ENCODE assay signal across 8 cellular contexts in genomic region chr12:49367381-49368239, GRCh38. TPM values are rescaled to one million over a fixed set of nuclear protein-coding genes. Genes with fewer than 3 reads are reported as not detected.
DNase-seq lines count a peak whose midpoint lies in the region; ATAC-seq, FAIRE-seq and TF ChIP-seq lines count a peak whose summit lies in the region.

SPATS2 (plus strand) TSS chr12:49367462; CDS start chr12:49461013, 93,551 bp downstream.

- H3K4me1 ChIP-seq in ACC112 (ENCODE audit: control insufficient read depth, insufficient read depth, low read length, unreplicated experiment) (peaks cover 36% of the 10 kb centered on the region), OCI-LY3 (ENCODE audit: low read length) (peaks cover 28% of the 10 kb centered on the region), thyroid gland (peaks cover 6 to 9% of the 10 kb centered on the region in 2 donors)

- H3K4me3 ChIP-seq in ACC112 (ENCODE audit: low read depth, low read length) = peak within 1 kb of the TSS; percentile 90
- H3K4me3 ChIP-seq in OCI-LY3 (ENCODE audit: low read length) = peak within 1 kb of the TSS; percentile 87
- peak within 1 kb of the TSS; percentile 85 for H3K4me3 ChIP-seq in coronary artery
- peak within 1 kb of the TSS; percentile 26 to 79 (median 79) for H3K4me3 ChIP-seq in thyroid gland (replicated peaks in 1 of 3)

- peaks cover 22% of the 10 kb centered on the region; the same call in 1 of the 2 replicates for H4K20me1 ChIP-seq in OCI-LY3 (ENCODE audit: insufficient read depth, low read length)

- no peaks in the 10 kb centered on the region for H3K9me3 ChIP-seq in OCI-LY3 (ENCODE audit: insufficient read depth, low read length)
- no peaks in the 10 kb centered on the region for H3K9me3 ChIP-seq in thyroid gland

- peak within 1 kb of the TSS; percentile 88 for H3K27ac ChIP-seq in ACC112 (ENCODE audit: low read depth, low read length)
- H3K27ac ChIP-seq in OCI-LY3 (ENCODE audit: low read length) = peak within 1 kb of the TSS; percentile 83
- peak within 1 kb of the TSS; percentile 74 to 95 for H3K27ac ChIP-seq in coronary artery
- H3K27ac ChIP-seq in thyroid gland = peak within 1 kb of the TSS; percentile 63 to 97 (median 95)

- DNase-seq in GM12891 (ENCODE audit: insufficient read length, low spot score) (no peak), coronary artery (ENCODE audit: low spot score) (no peak), lung microvascular endothelial cell (ENCODE audit: low read depth in 2 of 2) (peak; percentile 64 to 70), thyroid gland (peak; percentile 95 to 96)

- TF ChIP-seq CTCF in OCI-LY3 (IDR thresholded peaks at IDR 0.05; ENCODE audit: low read depth, low read length) (no peak), coronary artery (IDR thresholded peaks at IDR 0.05) (no peak), thyroid gland (IDR thresholded peaks at IDR 0.05) (no peak)

- H2AFZ ChIP-seq in ACC112 (ENCODE audit: low read length, unreplicated experiment) = peak within 1 kb of the TSS; percentile 99
- peak within 1 kb of the TSS; percentile 83 for H2AFZ ChIP-seq in OCI-LY3 (ENCODE audit: low read depth, low read length)

- TF ChIP-seq POLR2A in GM12891 (IDR thresholded peaks at IDR 0.05; ENCODE audit: low read depth, low read length) = no peak
- no peak for TF ChIP-seq POLR2A in thyroid gland (IDR thresholded peaks at IDR 0.05)

- H3K27me3 ChIP-seq in ACC112 (ENCODE audit: insufficient read depth, low read length) (no peaks in the 10 kb centered on the region), OCI-LY3 (ENCODE audit: low read depth, low read length) (no peaks in the 10 kb centered on the region), thyroid gland (no peaks in the 10 kb centered on the region)

- peak within 1 kb of the TSS; percentile 91 for H3K4me2 ChIP-seq in OCI-LY3 (ENCODE audit: low read length)

- ATAC-seq in HG03457 (IDR thresholded peaks at IDR 0.05; ENCODE audit: unreplicated experiment) = no peak
- ATAC-seq in HG03571 (IDR thresholded peaks at IDR 0.05; ENCODE audit: unreplicated experiment) = no peak

- no peak for FAIRE-seq in GM12891 (lab: Jason Lieb, UNC)

- H3K79me2 ChIP-seq in ACC112 (ENCODE audit: control insufficient read depth, insufficient read depth, low read length, unreplicated experiment) (peaks cover 61% of the 10 kb centered on the region), OCI-LY3 (ENCODE audit: low read length) (peaks cover 53% of the 10 kb centered on the region)

- H3K9ac ChIP-seq in OCI-LY3 (ENCODE audit: low read length) = peak within 1 kb of the TSS; percentile 96

- intact Hi-C loops in thyroid gland (cut with DNase I) = loop anchor here (10.0 kb wide), 1 partner anchor 207 kb away; no protein-coding TSS in a partner anchor

- H3K36me3 ChIP-seq in ACC112 (ENCODE audit: insufficient read depth, low read length) (peaks cover 10% of the 10 kb centered on the region), OCI-LY3 (replicated peaks; ENCODE audit: low read depth, low read length) (no peaks in the 10 kb centered on the region), thyroid gland (no peaks in the 10 kb centered on the region)

- WGBS in thyroid gland, 2 donors = 1% methylated on average over 32 to 46 of the region's 52 CpGs

TF ChIP-seq in GM12891, 5 proteins besides CTCF, POLR2A, EP300 and RAD21:
- peak; percentile 65 for TF ChIP-seq POLR2AphosphoS5 (IDR thresholded peaks at IDR 0.05; ENCODE audit: low read depth, low read length)
- TF ChIP-seq SPI1 (IDR thresholded peaks at IDR 0.05; ENCODE audit: low read depth, low read length) = no peak

RNA-seq across cellular contexts. Expression of gene SPATS2, which starts in this region (rescaled TPM):
- 21.3 TPM for polyA plus RNA-seq in GM12891 (2012; ENCODE audit: low read depth, missing spikeins)
- total RNA-seq in lung microvascular endothelial cell (11.7 and 18.3 TPM in 2 replicates), thyroid gland (10 to 100 TPM; 24.7 to 37.8 (median 30.1) TPM)

Comparison
In these comparisons a context has a peak if more than half of its experiments do, and no peak if none do; other contexts are left out.
1. DNase-seq: peak in lung microvascular endothelial cell (2 of 2) and thyroid gland (2 of 2); none in GM12891 (single experiment) and coronary artery (single experiment).
2. Peak in every context shown above with its lines, with median percentiles within 50 percentile points of each other: H3K27ac ChIP-seq and H3K4me3 ChIP-seq.